In genomic region chr1:16215882-16216753, GRCh38 we compare ENCODE assay signal across 8 cellular contexts. TPM values are rescaled to one million over a fixed set of nuclear protein-coding genes. Genes with fewer than 3 reads are reported as not detected.
DNase-seq lines count a peak whose midpoint lies in the region; ATAC-seq, FAIRE-seq and TF ChIP-seq lines count a peak whose summit lies in the region.

No MANE protein-coding gene starts in this region.

- intact Hi-C loops in kidney (cut with DNase I): no loop called here

- TF ChIP-seq CTCF in GM13976 (IDR thresholded peaks at IDR 0.05; ENCODE audit: borderline replicate concordance, control extremely low read depth, extremely low read depth, insufficient read depth, missing control alignments) (no peak), coronary artery (IDR thresholded peaks at IDR 0.05) (no peak), kidney (IDR thresholded peaks at IDR 0.05; ENCODE audit: borderline replicate concordance, extremely low read depth, insufficient read depth) (no peak), smooth muscle cell (IDR thresholded peaks at IDR 0.05; ENCODE audit: borderline replicate concordance, insufficient read depth, poor library complexity, severe bottlenecking) (no peak)

- H3K4me1 ChIP-seq in kidney (ENCODE audit: control insufficient read depth in 1 of 2, insufficient read depth in 1 of 2, low read depth in 1 of 2, low read length in 2 of 2) (peaks cover 0 to 17% of the 10 kb centered on the region in 2 donors), smooth muscle cell (ENCODE audit: low read depth) (no peaks in the 10 kb centered on the region)

- H4K20me1 ChIP-seq in smooth muscle cell (ENCODE audit: low read depth): no peaks in the 10 kb centered on the region

- no peak for ATAC-seq in GM18870 (IDR thresholded peaks at IDR 0.05; ENCODE audit: unreplicated experiment)

- H3K27me3 ChIP-seq in smooth muscle cell (ENCODE audit: low read depth): no peaks in the 10 kb centered on the region

- DNase-seq in GM13976 (ENCODE audit: low spot score) (peak; percentile 84), NCI-H1436 treated with DMSO at 0.1 percent for 48 hours (lab: John Stamatoyannopoulos, UW) (peak; percentile 83), coronary artery (ENCODE audit: low spot score) (peak; percentile 87), kidney (peak; percentile 93), smooth muscle cell (lab: John Stamatoyannopoulos, UW; ENCODE audit: unreplicated experiment) (peak; percentile 57), GDM1 (lab: John Stamatoyannopoulos, UW) (no peak)
- peak; percentile 59 for DNase-seq in activated CD4-positive, CD25-positive, alpha-beta regulatory T cell treated with anti-CD3 and anti-CD28 coated beads, Interleukin-2, amount 50 U/mL, for 72 hours

- H3K27ac ChIP-seq in coronary artery: peak overlapping the region in 1 of 2 donors; percentile 80
- no peak overlapping the region for H3K27ac ChIP-seq in kidney (ENCODE audit: low read depth in 2 of 2, low read length in 2 of 2)
- no peak overlapping the region for H3K27ac ChIP-seq in smooth muscle cell (ENCODE audit: low read depth)

- H3K9ac ChIP-seq in kidney (ENCODE audit: low read length in 2 of 2) (peak overlapping the region in 1 of 2 donors; percentile 61), smooth muscle cell (ENCODE audit: low read depth) (no peak overlapping the region)

- H3K4me3 ChIP-seq in coronary artery (peak overlapping the region; percentile 77), kidney (ENCODE audit: low read length in 2 of 2) (peak overlapping the region; percentile 71 to 73), smooth muscle cell (peak overlapping the region; percentile 49)

- peak overlapping the region; percentile 85 for H3K4me2 ChIP-seq in smooth muscle cell

- H3K36me3 ChIP-seq in kidney (ENCODE audit: control insufficient read depth in 1 of 2, insufficient read depth in 2 of 2, low read length in 2 of 2): no peaks in the 10 kb centered on the region
- no peaks in the 10 kb centered on the region for H3K36me3 ChIP-seq in smooth muscle cell (ENCODE audit: low read depth)

- no peaks in the 10 kb centered on the region for H3F3A ChIP-seq in smooth muscle cell (ENCODE audit: low read depth)

- no peak for FAIRE-seq in kidney (lab: Jason Lieb, UNC)

- 22% methylated on average over 30 of the region's 33 CpGs for WGBS in smooth muscle cell (ENCODE audit: low lambda C conversion rate)

- H3K9me3 ChIP-seq in kidney (ENCODE audit: control insufficient read depth in 1 of 2, low read length in 2 of 2) (no peaks in the 10 kb centered on the region), smooth muscle cell (replicated peaks; ENCODE audit: low read depth) (no peaks in the 10 kb centered on the region)

- peak overlapping the region; percentile 26 for H2AFZ ChIP-seq in smooth muscle cell (ENCODE audit: low read depth)

- in situ Hi-C loops in GM13976 (cut with MboI; ENCODE audit: low sequenced_read_pairs, unreplicated experiment): no loop called here

- no peaks in the 10 kb centered on the region for H3K79me2 ChIP-seq in smooth muscle cell (ENCODE audit: low read depth)

RNA-seq across cellular contexts. Expression of gene ARHGEF19, which starts 3.7 kb away (rescaled TPM):
- total RNA-seq in kidney (8.2 TPM), smooth muscle cell (24.9 and 32.1 TPM in 2 replicates)
- polyA plus RNA-seq in kidney (ENCODE audit: insufficient read depth, low read depth, low replicate concordance) (3.5 TPM), smooth muscle cell (45.9 and 52.1 TPM in 2 replicates)

RNA-seq across cellular contexts. Expression of gene CPLANE2, which starts 20.9 kb away (rescaled TPM):
- total RNA-seq in kidney: 9.4 TPM
- 7.9 TPM for polyA plus RNA-seq in kidney (ENCODE audit: insufficient read depth, low read depth, low replicate concordance)
- 1.9 and 2.2 TPM in 2 replicates for total RNA-seq in smooth muscle cell
- polyA plus RNA-seq in smooth muscle cell: 2.5 and 3.3 TPM in 2 replicates
